Comparison of ENCODE assay signal across 7 cellular contexts in the genomic region with DNA sequence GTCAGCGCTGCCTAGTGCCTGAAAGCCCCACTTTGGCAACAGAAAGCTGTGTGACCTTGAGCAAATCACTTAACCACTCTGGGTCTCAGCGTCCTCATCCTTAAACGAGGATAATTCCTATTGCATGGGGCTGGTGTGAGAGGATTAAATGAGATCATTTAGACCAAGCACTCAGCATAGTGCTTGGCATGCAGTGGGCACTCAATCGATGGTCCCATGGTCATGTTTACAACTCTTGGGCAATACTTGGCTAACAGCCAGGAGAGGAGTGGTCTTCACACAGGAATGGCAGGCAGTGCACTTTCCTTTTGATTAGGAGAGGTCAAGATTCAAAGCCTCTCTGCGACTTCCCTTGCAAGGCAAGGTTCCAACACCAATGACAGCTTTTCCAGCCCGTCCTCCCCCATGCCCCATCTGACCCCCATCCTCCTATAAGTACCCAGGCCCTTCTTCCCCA. TPM values are rescaled to one million over a fixed set of nuclear protein-coding genes. Genes with fewer than 3 reads are reported as not detected.
A peak's percentile ranks its signal among the peaks of the same experiment; 100 is the strongest.
DNase-seq lines count a peak whose midpoint lies in the region; ATAC-seq and TF ChIP-seq lines count a peak whose summit lies in the region.

No MANE protein-coding gene starts in this region.

- H4K20me1 ChIP-seq in HCT116 (ENCODE audit: insufficient read depth): no peaks in the 10 kb centered on the region

- H3K4me2 ChIP-seq in HCT116 (ENCODE audit: low read length): peak overlapping the region; percentile 91

- no peak for TF ChIP-seq POLR2A in HCT116 (IDR thresholded peaks at IDR 0.05; ENCODE audit: borderline replicate concordance, extremely low read depth, insufficient read depth, insufficient read length)
- no peak for TF ChIP-seq POLR2A in gastrocnemius medialis (IDR thresholded peaks at IDR 0.05)

- intact Hi-C loops in HCT116 (cut with micrococcal nuclease) (no loop called here), Panc1 (cut with micrococcal nuclease; ENCODE audit: unreplicated experiment) (no loop called here), gastrocnemius medialis (cut with DNase I; ENCODE audit: low total_unique reads) (loop anchor here (1.0 kb wide), 1 partner anchor 15 kb away; no protein-coding TSS in a partner anchor)

- H3K79me2 ChIP-seq in HCT116 (ENCODE audit: insufficient read depth, low read length): 0 out of 2 replicates have a peak, but pooled peaks cover 4% of the 10 kb centered on the region

- H3K9me2 ChIP-seq in HCT116 (ENCODE audit: insufficient read depth): no peaks in the 10 kb centered on the region

- no peak for TF ChIP-seq RAD21 in HCT116 (IDR thresholded peaks at IDR 0.05; ENCODE audit: low read depth)

- no peak overlapping the region for H2AFZ ChIP-seq in HCT116 (ENCODE audit: low read depth, low read length, poor library complexity, severe bottlenecking)

- TSS peak; percentile 31 for BruUV-seq in HCT116 (replicated peaks; lab: Mats Ljungman, UMichigan)
- no TSS peak for BruUV-seq in Panc1 (replicated peaks; lab: Mats Ljungman, UMichigan)

- H3K4me3 ChIP-seq in HCT116 (replicated peaks in 1 of 2; ENCODE audit: low read depth in 1 of 2, low read length in 2 of 2): peak overlapping the region; percentile 52 to 63
- peak overlapping the region; percentile 45 to 60 for H3K4me3 ChIP-seq in Panc1 (ENCODE audit: low read depth in 2 of 2, low read length in 2 of 2)
- peak overlapping the region; percentile 53 for H3K4me3 ChIP-seq in fibroblast of the aortic adventitia (ENCODE audit: low read depth, low read length)
- H3K4me3 ChIP-seq in gastrocnemius medialis: peak overlapping the region; percentile 52 to 82 (median 66)

- CTCF ChIA-PET in HCT116 (lab: Charles Lee): interaction anchor here (1.7 kb wide), 1 partner anchor 11 kb away, joined by 13 read pairs; no protein-coding TSS in a partner anchor
- CTCF ChIA-PET in Panc1 (lab: Charles Lee): no interaction called here

- H3K36me3 ChIP-seq in HCT116 (ENCODE audit: control insufficient read depth in 1 of 2, insufficient read depth in 2 of 2, low read length in 2 of 2) (peaks cover 13 to 14% of the 10 kb centered on the region in 2 experiments; a peak in 3 of 4 replicates), Panc1 (ENCODE audit: control insufficient read depth, insufficient read depth, low read length) (no peaks in the 10 kb centered on the region), gastrocnemius medialis (peaks cover 0 to 49% of the 10 kb centered on the region in 2 donors)

- peaks cover 13 to 23% of the 10 kb centered on the region in 2 experiments for H3K4me1 ChIP-seq in HCT116 (ENCODE audit: control insufficient read depth in 1 of 2, insufficient read depth in 2 of 2, low read length in 2 of 2)
- peaks cover 28% of the 10 kb centered on the region for H3K4me1 ChIP-seq in Panc1 (ENCODE audit: control insufficient read depth, insufficient read depth, low read length)
- H3K4me1 ChIP-seq in gastrocnemius medialis: peaks cover 70 to 74% of the 10 kb centered on the region in 2 donors

- H3K27me3 ChIP-seq in HCT116 (ENCODE audit: insufficient read depth, low read length) (no peaks in the 10 kb centered on the region), Panc1 (ENCODE audit: control insufficient read depth, insufficient read depth, low read length) (no peaks in the 10 kb centered on the region), gastrocnemius medialis (no peaks in the 10 kb centered on the region)

- H3K9me3 ChIP-seq in HCT116 (ENCODE audit: control insufficient read depth in 1 of 2, insufficient read depth in 1 of 2, low read depth in 1 of 2, low read length in 2 of 2) (no peaks in the 10 kb centered on the region), Panc1 (ENCODE audit: control insufficient read depth, insufficient read depth, low read depth, low read length) (no peaks in the 10 kb centered on the region), gastrocnemius medialis (no peaks in the 10 kb centered on the region)

- peak overlapping the region; percentile 84 for H3K27ac ChIP-seq in HCT116 (ENCODE audit: low read depth, low read length)
- peak overlapping the region; percentile 72 for H3K27ac ChIP-seq in Panc1 (ENCODE audit: low read length)
- H3K27ac ChIP-seq in gastrocnemius medialis: peak overlapping the region; percentile 92 to 99 (median 98)

- RAD21 ChIA-PET in HCT116 (lab: Charles Lee; ENCODE audit: low non-redundant PET in 1 of 2, low total read pairs in 2 of 2, uncharacterized antibody in 2 of 2, unreplicated experiment in 2 of 2): interaction anchor here in 1 of 2 experiments (1.5 kb wide), 1 partner anchor 12 kb away, joined by 6 read pairs; no protein-coding TSS in a partner anchor

- peak overlapping the region; percentile 65 for H3K9ac ChIP-seq in HCT116 (ENCODE audit: low read length)

- POLR2A ChIA-PET in HCT116 (lab: Charles Lee) (interaction anchor here (1.0 to 4.7 kb wide), 2 partner anchors 13 to 32 kb away, joined by 3 to 42 read pairs; a partner anchor contains a TSS), Panc1 (lab: Charles Lee) (no interaction called here)

- ATAC-seq in HCT116 (no peak), Panc1 (no peak), gastrocnemius medialis (peak; percentile 23 to 51), HG03095 (IDR thresholded peaks at IDR 0.05; ENCODE audit: unreplicated experiment) (no peak)

- TF ChIP-seq CTCF in HCT116 (IDR thresholded peaks at IDR 0.05 in 2 of 3, conservative IDR thresholded peaks at IDR 0.05 in 1 of 3; ENCODE audit: borderline replicate concordance in 1 of 3, insufficient read depth in 1 of 3, low read depth in 2 of 3, low read length in 2 of 3): no peak
- no peak for TF ChIP-seq CTCF in Panc1 (IDR thresholded peaks at IDR 0.05)
- no peak for TF ChIP-seq CTCF in fibroblast of the aortic adventitia (IDR thresholded peaks at IDR 0.05; ENCODE audit: insufficient read depth, low read length)
- TF ChIP-seq CTCF in gastrocnemius medialis (IDR thresholded peaks at IDR 0.05 in 4 of 5, conservative IDR thresholded peaks at IDR 0.05 in 1 of 5): no peak

- in situ Hi-C loops in Panc1 (cut with HindIII; ENCODE audit: low pct_unique_long_range_greater_than_20kb, low sequenced_read_pairs): no loop called here
- in situ Hi-C loops in gastrocnemius medialis (cut with MboI; ENCODE audit: low sequenced_read_pairs in 4 of 4): no loop called here

- DNase-seq in HCT116 (ENCODE audit: low read depth, low spot score) (no peak), Panc1 (ENCODE audit: low read depth, low spot score) (no peak), fibroblast of the aortic adventitia (ENCODE audit: low read depth) (peak; percentile 65), gastrocnemius medialis (peak in 1 of 2 donors; percentile 57), GOT3 (lab: John Stamatoyannopoulos, UW) (no peak), SKM-1 (lab: John Stamatoyannopoulos, UW; ENCODE audit: unreplicated experiment) (no peak)

TF ChIP-seq in HCT116, 20 proteins besides CTCF, POLR2A, EP300 and RAD21 (continues in another document):
- TF ChIP-seq CEBPB (IDR thresholded peaks at IDR 0.05; ENCODE audit: low read depth) (no peak; the same call in 1 of the 2 replicates), SRF (IDR thresholded peaks at IDR 0.05; ENCODE audit: low read depth) (no peak)
- TF ChIP-seq, protein P1, sequence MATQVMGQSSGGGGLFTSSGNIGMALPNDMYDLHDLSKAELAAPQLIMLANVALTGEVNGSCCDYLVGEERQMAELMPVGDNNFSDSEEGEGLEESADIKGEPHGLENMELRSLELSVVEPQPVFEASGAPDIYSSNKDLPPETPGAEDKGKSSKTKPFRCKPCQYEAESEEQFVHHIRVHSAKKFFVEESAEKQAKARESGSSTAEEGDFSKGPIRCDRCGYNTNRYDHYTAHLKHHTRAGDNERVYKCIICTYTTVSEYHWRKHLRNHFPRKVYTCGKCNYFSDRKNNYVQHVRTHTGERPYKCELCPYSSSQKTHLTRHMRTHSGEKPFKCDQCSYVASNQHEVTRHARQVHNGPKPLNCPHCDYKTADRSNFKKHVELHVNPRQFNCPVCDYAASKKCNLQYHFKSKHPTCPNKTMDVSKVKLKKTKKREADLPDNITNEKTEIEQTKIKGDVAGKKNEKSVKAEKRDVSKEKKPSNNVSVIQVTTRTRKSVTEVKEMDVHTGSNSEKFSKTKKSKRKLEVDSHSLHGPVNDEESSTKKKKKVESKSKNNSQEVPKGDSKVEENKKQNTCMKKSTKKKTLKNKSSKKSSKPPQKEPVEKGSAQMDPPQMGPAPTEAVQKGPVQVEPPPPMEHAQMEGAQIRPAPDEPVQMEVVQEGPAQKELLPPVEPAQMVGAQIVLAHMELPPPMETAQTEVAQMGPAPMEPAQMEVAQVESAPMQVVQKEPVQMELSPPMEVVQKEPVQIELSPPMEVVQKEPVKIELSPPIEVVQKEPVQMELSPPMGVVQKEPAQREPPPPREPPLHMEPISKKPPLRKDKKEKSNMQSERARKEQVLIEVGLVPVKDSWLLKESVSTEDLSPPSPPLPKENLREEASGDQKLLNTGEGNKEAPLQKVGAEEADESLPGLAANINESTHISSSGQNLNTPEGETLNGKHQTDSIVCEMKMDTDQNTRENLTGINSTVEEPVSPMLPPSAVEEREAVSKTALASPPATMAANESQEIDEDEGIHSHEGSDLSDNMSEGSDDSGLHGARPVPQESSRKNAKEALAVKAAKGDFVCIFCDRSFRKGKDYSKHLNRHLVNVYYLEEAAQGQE (IDR thresholded peaks at IDR 0.05; ENCODE audit: low read depth): no peak
- TF ChIP-seq, protein P2, sequence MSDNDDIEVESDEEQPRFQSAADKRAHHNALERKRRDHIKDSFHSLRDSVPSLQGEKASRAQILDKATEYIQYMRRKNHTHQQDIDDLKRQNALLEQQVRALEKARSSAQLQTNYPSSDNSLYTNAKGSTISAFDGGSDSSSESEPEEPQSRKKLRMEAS (IDR thresholded peaks at IDR 0.05): no peak
- TF ChIP-seq, protein P3, sequence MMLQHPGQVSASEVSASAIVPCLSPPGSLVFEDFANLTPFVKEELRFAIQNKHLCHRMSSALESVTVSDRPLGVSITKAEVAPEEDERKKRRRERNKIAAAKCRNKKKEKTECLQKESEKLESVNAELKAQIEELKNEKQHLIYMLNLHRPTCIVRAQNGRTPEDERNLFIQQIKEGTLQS (IDR thresholded peaks at IDR 0.05): no peak

RNA-seq across cellular contexts. Expression of a gene that starts 14.1 kb away (rescaled TPM):
- total RNA-seq in HCT116 (2021; ENCODE audit: unreplicated experiment): 77.6 TPM
- polyA plus RNA-seq in HCT116 (2012): 61.2 and 63.1 TPM in 2 replicates
- total RNA-seq in Panc1 (2021; ENCODE audit: unreplicated experiment): 94.6 TPM
- 78.0 TPM for polyA plus RNA-seq in Panc1 (2012; ENCODE audit: insufficient read length)
- 70.0 and 108 TPM in 2 replicates for total RNA-seq in fibroblast of the aortic adventitia (ENCODE audit: low replicate concordance)
- total RNA-seq in gastrocnemius medialis: 100 to 1,000 TPM in 3 of 4 donors, 10 to 100 TPM in 1; 98.5 to 165 (median 125) TPM

RNA-seq across cellular contexts. Expression of a gene that starts 25.0 kb away (rescaled TPM):
- total RNA-seq in HCT116 (2021; ENCODE audit: unreplicated experiment): 260 TPM
- 259 and 291 TPM in 2 replicates for polyA plus RNA-seq in HCT116 (2012)
- 173 TPM for total RNA-seq in Panc1 (2021; ENCODE audit: unreplicated experiment)
- 153 TPM for polyA plus RNA-seq in Panc1 (2012; ENCODE audit: insufficient read length)
- total RNA-seq in fibroblast of the aortic adventitia (ENCODE audit: low replicate concordance): 60.7 and 83.2 TPM in 2 replicates
- 100 to 1,000 TPM in 3 of 4 donors, 10 to 100 TPM in 1; 76.6 to 155 (median 137) TPM for total RNA-seq in gastrocnemius medialis

RNA-seq across cellular contexts. Expression of a gene that starts 27.5 kb away (rescaled TPM):
- total RNA-seq in HCT116 (2021; ENCODE audit: unreplicated experiment) (not detected), Panc1 (2021; ENCODE audit: unreplicated experiment) (not detected), fibroblast of the aortic adventitia (ENCODE audit: low replicate concordance) (not detected in 2 replicates), gastrocnemius medialis (not detected)
- polyA plus RNA-seq in HCT116 (2012): 0.03 and 0.05 TPM in 2 replicates
- not detected for polyA plus RNA-seq in Panc1 (2012; ENCODE audit: insufficient read length)

Comparison
In these comparisons a context has a peak if more than half of its experiments do, and no peak if none do; other contexts are left out.
1. ATAC-seq: peak in gastrocnemius medialis (2 of 2); none in HCT116 (single experiment), Panc1 (single experiment) and HG03095 (single experiment).
2. Peak in every context shown above with its lines, with median percentiles within 50 percentile points of each other: H3K27ac ChIP-seq and H3K4me3 ChIP-seq.